ENCODE assay signal across 8 cellular contexts in the genomic region with DNA sequence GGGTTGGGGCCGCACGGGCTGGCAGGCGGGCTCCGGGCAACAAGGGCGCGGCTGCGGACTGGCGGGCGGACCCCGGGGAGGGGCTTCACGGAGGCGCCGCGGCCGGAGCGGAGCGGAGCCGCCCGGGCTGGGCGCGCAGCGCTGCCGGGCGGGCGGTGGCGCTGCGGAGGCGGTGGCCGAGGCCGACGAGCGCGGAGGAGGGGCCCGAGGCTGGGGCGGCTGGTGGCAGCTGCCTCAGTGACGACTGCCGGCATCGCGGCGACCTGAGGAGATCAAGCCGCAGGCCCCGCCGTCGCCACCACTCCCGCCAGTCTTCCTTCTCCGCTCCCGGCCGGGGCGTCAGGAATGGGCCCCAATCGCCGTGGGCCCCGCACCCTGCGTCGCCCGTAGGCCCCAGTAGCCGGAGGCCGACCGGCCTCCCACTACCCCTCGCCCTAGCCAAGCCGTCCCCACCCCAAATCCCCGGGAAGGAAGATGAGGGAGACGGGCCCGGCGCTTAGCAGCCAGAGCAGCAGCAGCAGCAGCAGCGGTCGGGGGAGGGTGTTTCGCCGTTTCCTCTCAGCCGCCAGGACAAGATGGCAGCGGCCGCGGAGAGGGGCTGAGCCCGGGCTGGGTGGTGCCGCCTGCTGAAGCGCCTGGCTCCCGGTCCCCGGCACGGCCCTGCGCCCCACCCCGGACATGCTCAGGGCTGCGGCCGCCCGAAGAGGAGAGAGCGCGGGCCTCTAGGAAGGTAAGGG. TPM values are rescaled to one million over a fixed set of nuclear protein-coding genes. Genes with fewer than 3 reads are reported as not detected.
DNase-seq lines count a peak whose midpoint lies in the region; ATAC-seq and TF ChIP-seq lines count a peak whose summit lies in the region.

A gene (plus strand): TSS at position 222 of the 737 bp plus-strand sequence.

- H3K27me3 ChIP-seq in ectodermal cell (ENCODE audit: control insufficient read depth, insufficient read depth, low read length, poor library complexity, severe bottlenecking) (peaks cover 12% of the 10 kb centered on the region), lung (ENCODE audit: control insufficient read depth, insufficient read depth) (no peaks in the 10 kb centered on the region)

- H3K9me3 ChIP-seq in ectodermal cell (ENCODE audit: control insufficient read depth, low read length) (no peaks in the 10 kb centered on the region), lung (ENCODE audit: control insufficient read depth in 2 of 2, insufficient read depth in 1 of 2, low read length in 1 of 2) (no peaks in the 10 kb centered on the region)

- ATAC-seq in GM19324 (IDR thresholded peaks at IDR 0.05; ENCODE audit: low FRiP score, unreplicated experiment) (peak; percentile 80), HG03460 (IDR thresholded peaks at IDR 0.05; ENCODE audit: unreplicated experiment) (peak; percentile 73), lung (ENCODE audit: insufficient read depth, low FRiP score) (peak; percentile 89)
- peak; percentile 83 for ATAC-seq in activated CD8-positive, alpha-beta T cell treated with anti-CD3 and anti-CD28 coated beads, Interleukin-2, amount 10 ng/mL, durations not matched to agents 7 days and 5 days

- no peaks in the 10 kb centered on the region for H3K9me3 Mint-ChIP-seq in CD14-positive monocyte
- no peaks in the 10 kb centered on the region for H3K9me3 Mint-ChIP-seq in activated CD8-positive, alpha-beta T cell treated with anti-CD3 and anti-CD28 coated beads, Interleukin-2, amount 10 ng/mL, durations not matched to agents 7 days and 5 days (ENCODE audit: insufficient read depth)

- peak; percentile 23 for TF ChIP-seq CTCF in CD14-positive monocyte (IDR thresholded peaks at IDR 0.05)
- no peak for TF ChIP-seq CTCF in lung (IDR thresholded peaks at IDR 0.05; ENCODE audit: control extremely low read depth, extremely low read depth)

- peak within 1 kb of the TSS; percentile 98 to 100 (median 99) for H3K27ac Mint-ChIP-seq in CD14-positive monocyte
- peak within 1 kb of the TSS; percentile 98 for H3K27ac Mint-ChIP-seq in activated CD8-positive, alpha-beta T cell treated with anti-CD3 and anti-CD28 coated beads, Interleukin-2, amount 10 ng/mL, durations not matched to agents 7 days and 5 days

- POLR2A ChIA-PET in activated CD8-positive, alpha-beta T cell treated with anti-CD3 and anti-CD28 coated beads, Interleukin-2, amount 10 ng/mL, durations not matched to agents 7 days and 5 days (lab: Charles Lee): interaction anchor here (1.6 kb wide), 2 partner anchors 96 to 97 kb away, joined by 4 read pairs; a partner anchor contains a TSS

- H3K4me1 ChIP-seq in ectodermal cell (ENCODE audit: control insufficient read depth, insufficient read depth, low read length): peaks cover 7% of the 10 kb centered on the region
- H3K4me1 ChIP-seq in lung (ENCODE audit: control insufficient read depth in 2 of 2, insufficient read depth in 2 of 2, low read length in 2 of 2): peaks cover 0 to 11% of the 10 kb centered on the region in 2 donors

- peak within 1 kb of the TSS; percentile 97 for H3K4me3 ChIP-seq in ectodermal cell (ENCODE audit: insufficient read depth, low read depth, low read length)
- H3K4me3 ChIP-seq in lung: peak within 1 kb of the TSS; percentile 98

- no peaks in the 10 kb centered on the region for H3K27me3 Mint-ChIP-seq in CD14-positive monocyte (ENCODE audit: low read depth in 3 of 3)
- H3K27me3 Mint-ChIP-seq in activated CD8-positive, alpha-beta T cell treated with anti-CD3 and anti-CD28 coated beads, Interleukin-2, amount 10 ng/mL, durations not matched to agents 7 days and 5 days (ENCODE audit: low read depth): no peaks in the 10 kb centered on the region

- H3K4me1 Mint-ChIP-seq in CD14-positive monocyte: peaks cover 49% of the 10 kb centered on the region
- peaks cover 28% of the 10 kb centered on the region for H3K4me1 Mint-ChIP-seq in activated CD8-positive, alpha-beta T cell treated with anti-CD3 and anti-CD28 coated beads, Interleukin-2, amount 10 ng/mL, durations not matched to agents 7 days and 5 days (ENCODE audit: low read depth)

- peaks cover 3 to 7% of the 10 kb centered on the region in 2 donors for H3K36me3 Mint-ChIP-seq in CD14-positive monocyte
- H3K36me3 Mint-ChIP-seq in activated CD8-positive, alpha-beta T cell treated with anti-CD3 and anti-CD28 coated beads, Interleukin-2, amount 10 ng/mL, durations not matched to agents 7 days and 5 days (ENCODE audit: low read depth): peaks cover 7% of the 10 kb centered on the region

- intact Hi-C loops in CD14-positive monocyte (cut with micrococcal nuclease): loop anchor here (5.0 to 10.0 kb wide), 5 partner anchors 45 to 797 kb away; a partner anchor contains a TSS

- peak within 1 kb of the TSS; percentile 99 for H3K4me3 Mint-ChIP-seq in CD14-positive monocyte
- H3K4me3 Mint-ChIP-seq in activated CD8-positive, alpha-beta T cell treated with anti-CD3 and anti-CD28 coated beads, Interleukin-2, amount 10 ng/mL, durations not matched to agents 7 days and 5 days: peak within 1 kb of the TSS; percentile 90

- CTCF ChIA-PET in activated CD8-positive, alpha-beta T cell treated with anti-CD3 and anti-CD28 coated beads, Interleukin-2, amount 10 ng/mL, durations not matched to agents 7 days and 5 days (lab: Charles Lee): interaction anchor here (0.8 kb wide), 1 partner anchor 53 kb away, joined by 3 read pairs; no protein-coding TSS in a partner anchor

- H3K27ac ChIP-seq in ectodermal cell (ENCODE audit: insufficient read depth, low read depth, low read length, poor library complexity, severe bottlenecking): peak within 1 kb of the TSS; percentile 96
- peak within 1 kb of the TSS; percentile 100 for H3K27ac ChIP-seq in lung (ENCODE audit: low read depth in 1 of 2, low read length in 1 of 2)

- peak; percentile 76 for DNase-seq in CD14-positive monocyte (ENCODE audit: low spot score)
- peak; percentile 93 for DNase-seq in NCI-H69 (lab: John Stamatoyannopoulos, UW)
- peak; percentile 78 for DNase-seq in activated CD8-positive, alpha-beta T cell treated with anti-CD3 and anti-CD28 coated beads, Interleukin-2, amount 10 ng/mL, durations not matched to agents 7 days and 5 days
- peak; percentile 84 for DNase-seq in lung (ENCODE audit: low spot score)
- DNase-seq in stimulated activated CD4-positive, alpha-beta T cell treated with anti-CD3 and anti-CD28 coated beads, TNF-alpha, amount 100 ng/mL, for 24 hours (ENCODE audit: low read depth in 3 of 3): peak; percentile 39 to 76 (median 59)

- 0 to 1% methylated on average over 85 of the region's 85 CpGs for WGBS in ectodermal cell, 2 experiments
- WGBS in lung, 2 donors: 0% methylated on average over 56 to 85 of the region's 85 CpGs

- H3K36me3 ChIP-seq in ectodermal cell (ENCODE audit: control insufficient read depth, insufficient read depth, low read length): no peaks in the 10 kb centered on the region
- no peaks in the 10 kb centered on the region for H3K36me3 ChIP-seq in lung (ENCODE audit: control insufficient read depth in 2 of 2, insufficient read depth in 2 of 2, low read length in 2 of 2)

RNA-seq across cellular contexts. Expression of the gene that starts here (rescaled TPM):
- polyA plus RNA-seq in CD14-positive monocyte (10 to 100 TPM; 62.0 to 68.6 TPM), lung (10 to 100 TPM; 17.9 to 28.1 TPM)
- 10 to 100 TPM; 36.9 to 37.7 TPM for total RNA-seq in activated CD8-positive, alpha-beta T cell treated with anti-CD3 and anti-CD28 coated beads, Interleukin-2, amount 10 ng/mL, durations not matched to agents 7 days and 5 days
- 8.6 TPM for polyA plus RNA-seq in ectodermal cell (2013, experiment 1 of 4)
- polyA plus RNA-seq in ectodermal cell (2013, experiment 2 of 4): 8.6 TPM
- polyA plus RNA-seq in ectodermal cell (2013, experiment 3 of 4): 8.0 TPM
- 9.9 TPM for polyA plus RNA-seq in ectodermal cell (2013, experiment 4 of 4)
- total RNA-seq in lung: 100 to 1,000 TPM; 115 to 189 TPM

Comparison
In these comparisons a context has a peak if more than half of its experiments do, and no peak if none do; other contexts are left out.
1. Peak in every context shown above with its lines: DNase-seq, ATAC-seq, H3K4me3 ChIP-seq and H3K27ac ChIP-seq.